ENCODE assay signal across 9 cellular contexts in the genomic region with DNA sequence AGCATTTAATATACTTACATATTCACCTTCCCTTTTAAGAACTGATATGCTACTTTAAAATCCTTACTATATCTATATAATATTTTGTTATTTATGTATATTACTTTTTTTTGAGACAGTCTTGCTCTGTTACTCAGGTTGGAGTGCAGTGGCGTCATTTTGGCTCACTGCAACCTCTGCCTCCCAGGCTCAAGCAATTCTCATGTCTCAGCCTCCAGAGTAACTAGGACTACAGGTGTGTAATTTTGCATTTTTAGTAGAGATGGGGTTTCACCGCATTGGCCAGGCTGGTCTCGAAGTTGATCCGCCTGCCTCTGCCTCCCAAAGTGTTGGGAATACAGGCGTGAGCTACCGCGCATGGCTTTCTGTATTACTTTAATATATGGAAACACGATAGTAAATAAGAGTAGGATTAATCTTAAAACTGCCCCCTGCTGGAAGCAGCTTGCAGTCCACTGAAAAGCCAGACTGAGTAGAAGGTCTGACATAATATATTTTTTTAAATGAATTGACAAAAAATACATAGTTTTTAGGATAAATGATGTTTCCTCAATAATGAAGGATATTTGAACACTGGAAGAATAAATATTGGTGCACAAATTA. TPM values are rescaled to one million over a fixed set of nuclear protein-coding genes. Genes with fewer than 3 reads are reported as not detected.
DNase-seq lines count a peak whose midpoint lies in the region; ATAC-seq, FAIRE-seq and TF ChIP-seq lines count a peak whose summit lies in the region.
"Had no signal": no experiment of that assay in that cellular context is flagged by ENCODE, and none has a peak within 500 bp of the region (broad histone marks: within the 10 kb centered on the region; RNA-seq: fewer than 3 reads in every experiment).

No MANE protein-coding gene starts in this region.

- intact Hi-C loops in PC-3 (cut with micrococcal nuclease) = no loop called here

- H3K27ac ChIP-seq in PC-3 (ENCODE audit: low read length) (no peak overlapping the region), astrocyte (ENCODE audit: low read depth, low read length) (no peak overlapping the region)

- H3K9ac ChIP-seq in PC-3 (ENCODE audit: low read length) = no peak overlapping the region
- H3K9ac ChIP-seq in astrocyte (ENCODE audit: low read length) = no peak overlapping the region

- H2AFZ ChIP-seq in PC-3 (ENCODE audit: low read length) (no peak overlapping the region), astrocyte (ENCODE audit: low read depth, low read length) (no peak overlapping the region)

- no peaks in the 10 kb centered on the region for H3K9me3 Mint-ChIP-seq in activated CD8-positive, alpha-beta memory T cell treated with anti-CD3 and anti-CD28 coated beads, Interleukin-2, amount 10 ng/mL, durations not matched to agents 7 days and 5 days (ENCODE audit: low read depth)
- H3K9me3 Mint-ChIP-seq in astrocyte (ENCODE audit: unreplicated experiment) = no peaks in the 10 kb centered on the region

- no peaks in the 10 kb centered on the region for H3F3A ChIP-seq in PC-3 (ENCODE audit: low read length, unreplicated experiment)

- FAIRE-seq in astrocyte (lab: Jason Lieb, UNC) = no peak
- FAIRE-seq: colon had no signal

- ATAC-seq in activated CD8-positive, alpha-beta memory T cell treated with anti-CD3 and anti-CD28 coated beads, Interleukin-2, amount 10 ng/mL, durations not matched to agents 7 days and 5 days = peak; percentile 47
- ATAC-seq in PC-3 = peak; percentile 54; the same call in 1 of the 2 replicates
- ATAC-seq in GM18867 (IDR thresholded peaks at IDR 0.05; ENCODE audit: unreplicated experiment) = no peak

- no peaks in the 10 kb centered on the region for H3K9me3 ChIP-seq in PC-3 (ENCODE audit: low read length)
- H3K9me3 ChIP-seq in astrocyte (ENCODE audit: insufficient read depth, low read depth, low read length) = no peaks in the 10 kb centered on the region

- H3K36me3 Mint-ChIP-seq in activated CD8-positive, alpha-beta memory T cell treated with anti-CD3 and anti-CD28 coated beads, Interleukin-2, amount 10 ng/mL, durations not matched to agents 7 days and 5 days = peaks cover 7% of the 10 kb centered on the region
- H3K36me3 Mint-ChIP-seq in astrocyte (ENCODE audit: low read depth, unreplicated experiment) = no peaks in the 10 kb centered on the region

- H4K20me1 ChIP-seq in PC-3 (ENCODE audit: low read length) (no peaks in the 10 kb centered on the region), astrocyte (ENCODE audit: insufficient read depth, low read length) (no peaks in the 10 kb centered on the region)

- H3K4me1 Mint-ChIP-seq in activated CD8-positive, alpha-beta memory T cell treated with anti-CD3 and anti-CD28 coated beads, Interleukin-2, amount 10 ng/mL, durations not matched to agents 7 days and 5 days = peaks cover 6% of the 10 kb centered on the region
- no peaks in the 10 kb centered on the region for H3K4me1 Mint-ChIP-seq in astrocyte (ENCODE audit: low read depth, unreplicated experiment)

- CTCF ChIA-PET in activated CD8-positive, alpha-beta memory T cell treated with anti-CD3 and anti-CD28 coated beads, Interleukin-2, amount 10 ng/mL, durations not matched to agents 7 days and 5 days (lab: Charles Lee) = interaction anchor here (0.9 to 4.7 kb wide), 18 partner anchors 9 to 328 kb away, joined by 3 to 53 read pairs (median 6); a partner anchor contains a TSS
- CTCF ChIA-PET in PC-3 (lab: Charles Lee) = interaction anchor here (0.5 to 1.7 kb wide), 4 partner anchors 16 to 381 kb away, joined by 3 to 5 read pairs (median 4); a partner anchor contains a TSS

- H3K27me3 ChIP-seq in PC-3 (ENCODE audit: low read length) = no peaks in the 10 kb centered on the region
- no peaks in the 10 kb centered on the region for H3K27me3 ChIP-seq in astrocyte (ENCODE audit: insufficient read depth, low read length)

- H3K4me1 ChIP-seq in PC-3 (ENCODE audit: insufficient read depth, low read length) = no peaks in the 10 kb centered on the region
- no peaks in the 10 kb centered on the region for H3K4me1 ChIP-seq in astrocyte (ENCODE audit: insufficient read depth, low read length)

- H3K27me3 Mint-ChIP-seq in activated CD8-positive, alpha-beta memory T cell treated with anti-CD3 and anti-CD28 coated beads, Interleukin-2, amount 10 ng/mL, durations not matched to agents 7 days and 5 days = no peaks in the 10 kb centered on the region
- no peaks in the 10 kb centered on the region for H3K27me3 Mint-ChIP-seq in astrocyte (ENCODE audit: low read depth, unreplicated experiment)

- no peak overlapping the region for H3K27ac Mint-ChIP-seq in activated CD8-positive, alpha-beta memory T cell treated with anti-CD3 and anti-CD28 coated beads, Interleukin-2, amount 10 ng/mL, durations not matched to agents 7 days and 5 days
- H3K27ac Mint-ChIP-seq in astrocyte (ENCODE audit: unreplicated experiment) = no peak overlapping the region

- BruUV-seq in PC-3 (replicated peaks; lab: Mats Ljungman, UMichigan) = no TSS peak

- H3K4me3 ChIP-seq in PC-3 (ENCODE audit: low read length) = no peak overlapping the region
- H3K4me3 ChIP-seq in astrocyte (ENCODE audit: insufficient read depth, low read depth, low read length) = no peak overlapping the region

- H3K4me3 Mint-ChIP-seq in activated CD8-positive, alpha-beta memory T cell treated with anti-CD3 and anti-CD28 coated beads, Interleukin-2, amount 10 ng/mL, durations not matched to agents 7 days and 5 days = no peak overlapping the region
- H3K4me3 Mint-ChIP-seq in astrocyte (ENCODE audit: unreplicated experiment) = no peak overlapping the region

- H3K36me3 ChIP-seq in PC-3 (ENCODE audit: low read depth, low read length) (no peaks in the 10 kb centered on the region), astrocyte (ENCODE audit: insufficient read depth, low read length) (no peaks in the 10 kb centered on the region)

- no peaks in the 10 kb centered on the region for H3K9me2 ChIP-seq in PC-3 (replicated peaks; ENCODE audit: low read length)

- H3K4me2 ChIP-seq in PC-3 (ENCODE audit: low read length) = no peak overlapping the region
- no peak overlapping the region for H3K4me2 ChIP-seq in astrocyte (ENCODE audit: low read length)

- POLR2A ChIA-PET in PC-3 (lab: Charles Lee; ENCODE audit: unreplicated experiment) = no interaction called here

- peak; percentile 65 for DNase-seq in activated CD8-positive, alpha-beta memory T cell treated with anti-CD3 and anti-CD28 coated beads, Interleukin-2, amount 10 ng/mL, durations not matched to agents 7 days and 5 days
- no peak for DNase-seq in activated CD8-positive, alpha-beta memory T cell treated with anti-CD3 and anti-CD28 coated beads, Interleukin-2, amount 50 U/mL, for 48 hours
- peak; percentile 65 for DNase-seq in PC-3
- DNase-seq in astrocyte (ENCODE audit: low read depth) = no peak
- DNase-seq in lung microvascular endothelial cell (ENCODE audit: low read depth in 2 of 2) = peak; percentile 33 to 50
- no peak for DNase-seq in anterior cingulate cortex (lab: John Stamatoyannopoulos, UW)
- no peak for DNase-seq in globus pallidus (ENCODE audit: low spot score)

- peak; percentile 72 for TF ChIP-seq CTCF in PC-3 (conservative IDR thresholded peaks at IDR 0.05; ENCODE audit: low read depth, low read length)
- TF ChIP-seq CTCF in astrocyte (IDR thresholded peaks at IDR 0.05; ENCODE audit: insufficient read depth, low read depth, low read length) = peak; percentile 54

- H3K79me2 ChIP-seq in PC-3 (ENCODE audit: low read length) = no peaks in the 10 kb centered on the region
- no peaks in the 10 kb centered on the region for H3K79me2 ChIP-seq in astrocyte (ENCODE audit: insufficient read depth, low read length)

RNA-seq across cellular contexts. Expression of a gene that starts 24.4 kb away (rescaled TPM):
- 10 to 100 TPM; 23.9 to 30.6 TPM for total RNA-seq in activated CD8-positive, alpha-beta memory T cell treated with anti-CD3 and anti-CD28 coated beads, Interleukin-2, amount 10 ng/mL, durations not matched to agents 7 days and 5 days
- 23.0 and 25.6 TPM in 2 replicates for total RNA-seq in PC-3 (2014; rRNA removed)
- 15.4 and 17.7 TPM in 2 replicates for total RNA-seq in astrocyte
- total RNA-seq in lung microvascular endothelial cell = 1.4 and 1.7 TPM in 2 replicates

RNA-seq across cellular contexts. Expression of a gene that starts 28.8 kb away (rescaled TPM):
- total RNA-seq in activated CD8-positive, alpha-beta memory T cell treated with anti-CD3 and anti-CD28 coated beads, Interleukin-2, amount 10 ng/mL, durations not matched to agents 7 days and 5 days = not detected
- 1.2 and 1.8 TPM in 2 replicates for total RNA-seq in PC-3 (2014; rRNA removed)
- total RNA-seq in astrocyte = not detected in 2 replicates
- total RNA-seq in lung microvascular endothelial cell = not detected in 2 replicates

Comparison
In these comparisons a context has a peak if more than half of its experiments do, and no peak if none do; other contexts are left out.
1. DNase-seq: peak in activated CD8-positive, alpha-beta memory T cell treated with anti-CD3 and anti-CD28 coated beads, Interleukin-2, amount 10 ng/mL, durations not matched to agents 7 days and 5 days (single experiment), PC-3 (single experiment) and lung microvascular endothelial cell (2 of 2); none in activated CD8-positive, alpha-beta memory T cell treated with anti-CD3 and anti-CD28 coated beads, Interleukin-2, amount 50 U/mL, for 48 hours (single experiment), astrocyte (single experiment), anterior cingulate cortex (0 of 58) and globus pallidus (single experiment).